Comparison of ENCODE assay signal across 7 cellular contexts in the genomic region with DNA sequence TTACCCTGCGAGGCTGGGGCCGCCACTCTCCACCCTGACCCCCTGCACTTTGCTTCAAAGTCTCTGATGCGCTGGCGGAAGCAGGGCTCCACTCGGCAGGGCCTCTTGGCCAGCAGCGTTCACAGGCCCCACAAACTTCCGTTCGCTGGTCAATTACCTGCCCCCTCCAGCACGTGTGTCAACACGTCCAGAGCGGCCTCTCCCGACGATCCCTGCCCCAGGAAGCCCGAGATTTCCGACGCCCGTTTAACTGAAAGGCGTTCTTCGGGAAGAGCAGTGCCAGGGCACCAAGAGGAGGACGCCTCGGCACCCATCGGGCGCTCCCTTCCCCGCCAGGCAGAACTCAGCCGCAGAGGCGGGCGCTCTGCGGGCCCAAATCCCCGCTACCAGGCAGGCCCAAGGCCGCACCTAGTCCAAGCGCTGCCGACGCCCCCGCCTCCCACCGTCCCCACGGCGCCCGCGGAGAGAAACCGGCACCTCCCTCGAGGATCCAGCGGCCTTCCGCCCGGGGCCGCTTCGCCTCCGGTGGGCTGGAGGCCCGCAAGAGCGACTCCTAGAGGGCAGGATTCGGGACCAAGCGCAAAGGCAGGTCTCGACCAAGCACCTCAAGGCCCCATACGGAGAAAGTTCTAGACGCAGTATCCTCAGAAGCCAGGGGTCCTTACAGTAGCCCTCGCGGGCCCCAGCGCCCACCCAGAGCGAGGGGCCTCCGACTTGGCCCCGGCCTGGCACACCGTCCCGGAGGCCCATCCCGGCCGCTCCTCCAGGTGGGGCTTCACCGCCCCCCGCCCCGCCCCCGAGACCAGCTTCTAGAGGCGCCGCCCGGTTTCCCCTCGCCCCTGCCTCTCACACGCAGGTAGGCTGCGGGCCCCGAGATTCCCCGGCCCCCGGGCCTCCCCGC. TPM values are rescaled to one million over a fixed set of nuclear protein-coding genes. Genes with fewer than 3 reads are reported as not detected.
A peak's percentile ranks its signal among the peaks of the same experiment; 100 is the strongest.
DNase-seq lines count a peak whose midpoint lies in the region; ATAC-seq, FAIRE-seq and TF ChIP-seq lines count a peak whose summit lies in the region.

No MANE protein-coding gene starts in this region.

- FAIRE-seq in GM12891 (lab: Jason Lieb, UNC) = peak; percentile 79

- peak overlapping the region; percentile 70 for H3K27ac ChIP-seq in HCT116 (ENCODE audit: low read depth, low read length)
- H3K27ac ChIP-seq in WERI-Rb-1 = peak overlapping the region; percentile 89
- peak overlapping the region; percentile 26 for H3K27ac ChIP-seq in ectodermal cell (ENCODE audit: insufficient read depth, low read depth, low read length, poor library complexity, severe bottlenecking)
- H3K27ac ChIP-seq in subcutaneous abdominal adipose tissue (ENCODE audit: low read depth, low read length) = peak overlapping the region; percentile 88

- peaks cover 39 to 45% of the 10 kb centered on the region in 2 experiments for H3K4me1 ChIP-seq in HCT116 (ENCODE audit: control insufficient read depth in 1 of 2, insufficient read depth in 2 of 2, low read length in 2 of 2)
- H3K4me1 ChIP-seq in ectodermal cell (ENCODE audit: control insufficient read depth, insufficient read depth, low read length) = peaks cover 9% of the 10 kb centered on the region
- H3K4me1 ChIP-seq in mononuclear cell (ENCODE audit: insufficient read depth, low read length) = peaks cover 49% of the 10 kb centered on the region
- H3K4me1 ChIP-seq in subcutaneous abdominal adipose tissue (ENCODE audit: control insufficient read depth in 5 of 5, insufficient read depth in 5 of 5, low read length in 5 of 5) = peaks cover 16 to 57% (median 49%) of the 10 kb centered on the region in 5 donors

- CTCF ChIA-PET in HCT116 (lab: Charles Lee) = no interaction called here

- TF ChIP-seq CTCF in HCT116 (IDR thresholded peaks at IDR 0.05 in 2 of 3, conservative IDR thresholded peaks at IDR 0.05 in 1 of 3; ENCODE audit: borderline replicate concordance in 1 of 3, insufficient read depth in 1 of 3, low read depth in 2 of 3, low read length in 2 of 3) (peak in 2 of 3 experiments; percentile 45 to 51; a peak in 4 of 6 replicates), WERI-Rb-1 (IDR thresholded peaks at IDR 0.05; ENCODE audit: low read depth, low read length) (peak; percentile 80)

- H3K79me2 ChIP-seq in HCT116 (ENCODE audit: insufficient read depth, low read length) = peaks cover 45% of the 10 kb centered on the region

- RAD21 ChIA-PET in HCT116 (lab: Charles Lee; ENCODE audit: low non-redundant PET in 1 of 2, low total read pairs in 2 of 2, uncharacterized antibody in 2 of 2, unreplicated experiment in 2 of 2) = no interaction called here

- peak; percentile 60 for ATAC-seq in HCT116

- TF ChIP-seq POLR2A in GM12891 (IDR thresholded peaks at IDR 0.05; ENCODE audit: low read depth, low read length) (no peak), HCT116 (IDR thresholded peaks at IDR 0.05; ENCODE audit: borderline replicate concordance, extremely low read depth, insufficient read depth, insufficient read length) (no peak)

- H3K36me3 ChIP-seq in HCT116 (ENCODE audit: control insufficient read depth in 1 of 2, insufficient read depth in 2 of 2, low read length in 2 of 2) (peaks cover 17 to 18% of the 10 kb centered on the region in 2 experiments; a peak in 3 of 4 replicates), WERI-Rb-1 (peaks cover 41% of the 10 kb centered on the region), ectodermal cell (ENCODE audit: control insufficient read depth, insufficient read depth, low read length) (no peaks in the 10 kb centered on the region), subcutaneous abdominal adipose tissue (ENCODE audit: control insufficient read depth in 5 of 5, insufficient read depth in 5 of 5, low read length in 5 of 5) (peaks cover 0 to 23% (median 20%) of the 10 kb centered on the region in 5 donors)

- POLR2A ChIA-PET in HCT116 (lab: Charles Lee) = no interaction called here

- H3K4me2 ChIP-seq in HCT116 (ENCODE audit: low read length) = peak overlapping the region; percentile 84

- no peak overlapping the region for H2AFZ ChIP-seq in HCT116 (ENCODE audit: low read depth, low read length, poor library complexity, severe bottlenecking)

- no peaks in the 10 kb centered on the region for H3K9me2 ChIP-seq in HCT116 (ENCODE audit: insufficient read depth)

- peak overlapping the region; percentile 64 to 70 for H3K4me3 ChIP-seq in HCT116 (replicated peaks in 1 of 2; ENCODE audit: low read depth in 1 of 2, low read length in 2 of 2)
- peak overlapping the region; percentile 78 for H3K4me3 ChIP-seq in WERI-Rb-1 (ENCODE audit: low read depth, low read length)
- peak overlapping the region; percentile 65 for H3K4me3 ChIP-seq in ectodermal cell (ENCODE audit: insufficient read depth, low read depth, low read length)
- H3K4me3 ChIP-seq in mononuclear cell (ENCODE audit: low read length) = peak overlapping the region; percentile 59
- peak overlapping the region; percentile 65 to 71 (median 70) for H3K4me3 ChIP-seq in subcutaneous abdominal adipose tissue (ENCODE audit: low read depth in 1 of 5, low read length in 5 of 5)

- 0 to 1% methylated on average over 78 of the region's 78 CpGs for WGBS in ectodermal cell, 2 experiments

- no peaks in the 10 kb centered on the region for H3K27me3 ChIP-seq in HCT116 (ENCODE audit: insufficient read depth, low read length)
- H3K27me3 ChIP-seq in WERI-Rb-1 (ENCODE audit: insufficient read depth, low read depth, severe bottlenecking) = peaks cover 7% of the 10 kb centered on the region
- H3K27me3 ChIP-seq in ectodermal cell (ENCODE audit: control insufficient read depth, insufficient read depth, low read length, poor library complexity, severe bottlenecking) = no peaks in the 10 kb centered on the region
- no peaks in the 10 kb centered on the region for H3K27me3 ChIP-seq in mononuclear cell (ENCODE audit: insufficient read depth, low read length)
- H3K27me3 ChIP-seq in subcutaneous abdominal adipose tissue (ENCODE audit: control insufficient read depth in 5 of 5, insufficient read depth in 4 of 5, low read length in 5 of 5) = peaks cover 0 to 23% (median 2%) of the 10 kb centered on the region in 5 donors

- H3K9me3 ChIP-seq in HCT116 (ENCODE audit: control insufficient read depth in 1 of 2, insufficient read depth in 1 of 2, low read depth in 1 of 2, low read length in 2 of 2) (no peaks in the 10 kb centered on the region), WERI-Rb-1 (ENCODE audit: severe bottlenecking) (no peaks in the 10 kb centered on the region), ectodermal cell (ENCODE audit: control insufficient read depth, low read length) (no peaks in the 10 kb centered on the region), mononuclear cell (ENCODE audit: low read depth, low read length) (no peaks in the 10 kb centered on the region), subcutaneous abdominal adipose tissue (ENCODE audit: control insufficient read depth in 5 of 5, low read length in 5 of 5) (peaks cover 0 to 3% (median 0%) of the 10 kb centered on the region in 5 donors)

- H3K9ac ChIP-seq in HCT116 (ENCODE audit: low read length) = peak overlapping the region; percentile 74
- peak overlapping the region; percentile 65 to 86 (median 80) for H3K9ac ChIP-seq in subcutaneous abdominal adipose tissue (ENCODE audit: low read length in 5 of 5)

- peak; percentile 54 for DNase-seq in GM12891 (ENCODE audit: insufficient read length, low spot score)
- no peak for DNase-seq in HCT116 (ENCODE audit: low read depth, low spot score)
- peak; percentile 71 for DNase-seq in M059J (ENCODE audit: low read depth)
- peak; percentile 76 for DNase-seq in WERI-Rb-1

- H4K20me1 ChIP-seq in HCT116 (ENCODE audit: insufficient read depth) = no peaks in the 10 kb centered on the region

- TF ChIP-seq RAD21 in HCT116 (IDR thresholded peaks at IDR 0.05; ENCODE audit: low read depth) = no peak

- intact Hi-C loops in HCT116 (cut with micrococcal nuclease) = no loop called here

- BruUV-seq in HCT116 (replicated peaks; lab: Mats Ljungman, UMichigan) = no TSS peak

TF ChIP-seq in GM12891, 5 proteins besides CTCF, POLR2A, EP300 and RAD21:
- TF ChIP-seq TAF1 (IDR thresholded peaks at IDR 0.05; ENCODE audit: low read depth, low read length) = no peak

RNA-seq across cellular contexts. Expression of gene BCAP31, which starts 0.6 kb away (rescaled TPM):
- polyA plus RNA-seq in GM12891 (2012; ENCODE audit: low read depth, missing spikeins) = 105 TPM
- 185 TPM for total RNA-seq in HCT116 (2021; ENCODE audit: unreplicated experiment)
- polyA plus RNA-seq in HCT116 (2012) = 212 and 229 TPM in 2 replicates
- 384 and 401 TPM in 2 replicates for total RNA-seq in M059J (2014; rRNA removed; shearing (Covaris generic))
- 109 TPM for polyA plus RNA-seq in ectodermal cell (2013, experiment 1 of 4)
- 108 TPM for polyA plus RNA-seq in ectodermal cell (2013, experiment 2 of 4)
- 76.1 TPM for polyA plus RNA-seq in ectodermal cell (2013, experiment 3 of 4)
- polyA plus RNA-seq in ectodermal cell (2013, experiment 4 of 4) = 84.9 TPM
- 60.6 TPM for total RNA-seq in mononuclear cell

RNA-seq across cellular contexts. Expression of gene ABCD1, which starts 1.1 kb away (rescaled TPM):
- 2.1 TPM for polyA plus RNA-seq in GM12891 (2012; ENCODE audit: low read depth, missing spikeins)
- total RNA-seq in HCT116 (2021; ENCODE audit: unreplicated experiment) (7.1 TPM), mononuclear cell (8.8 TPM)
- polyA plus RNA-seq in HCT116 (2012) = 7.8 and 9.9 TPM in 2 replicates
- 27.4 and 42.9 TPM in 2 replicates for total RNA-seq in M059J (2014; rRNA removed; shearing (Covaris generic))
- polyA plus RNA-seq in ectodermal cell (2013, experiment 1 of 4) = 4.5 TPM
- 5.3 TPM for polyA plus RNA-seq in ectodermal cell (2013, experiment 2 of 4)
- 4.3 TPM for polyA plus RNA-seq in ectodermal cell (2013, experiment 3 of 4)
- polyA plus RNA-seq in ectodermal cell (2013, experiment 4 of 4) = 4.9 TPM

RNA-seq across cellular contexts. Expression of gene SLC6A8, which starts 35.9 kb away (rescaled TPM):
- polyA plus RNA-seq in GM12891 (2012; ENCODE audit: low read depth, missing spikeins) = 3.0 TPM
- total RNA-seq in HCT116 (2021; ENCODE audit: unreplicated experiment) (101 TPM), mononuclear cell (0.94 TPM)
- polyA plus RNA-seq in HCT116 (2012) = 73.3 and 82.9 TPM in 2 replicates
- 13.6 and 24.5 TPM in 2 replicates for total RNA-seq in M059J (2014; rRNA removed; shearing (Covaris generic))
- polyA plus RNA-seq in ectodermal cell (2013, experiment 1 of 4) = 272 TPM
- polyA plus RNA-seq in ectodermal cell (2013, experiment 2 of 4) = 365 TPM
- 246 TPM for polyA plus RNA-seq in ectodermal cell (2013, experiment 3 of 4)
- polyA plus RNA-seq in ectodermal cell (2013, experiment 4 of 4) = 294 TPM

RNA-seq across cellular contexts. Expression of gene PLXNB3, which starts 40.4 kb away (rescaled TPM):
- 0.03 TPM for polyA plus RNA-seq in GM12891 (2012; ENCODE audit: low read depth, missing spikeins)
- total RNA-seq in HCT116 (2021; ENCODE audit: unreplicated experiment) = 4.8 TPM
- 6.6 and 8.6 TPM in 2 replicates for polyA plus RNA-seq in HCT116 (2012)
- total RNA-seq in M059J (2014; rRNA removed; shearing (Covaris generic)) = 1.2 and 2.2 TPM in 2 replicates
- 2.6 TPM for polyA plus RNA-seq in ectodermal cell (2013, experiment 1 of 4)
- polyA plus RNA-seq in ectodermal cell (2013, experiment 2 of 4) = 1.4 TPM
- polyA plus RNA-seq in ectodermal cell (2013, experiment 3 of 4) = 1.2 TPM
- polyA plus RNA-seq in ectodermal cell (2013, experiment 4 of 4) = 2.2 TPM
- total RNA-seq in mononuclear cell = 0.21 TPM

RNA-seq across cellular contexts. Expression of gene PNCK, which starts 50.0 kb away (rescaled TPM):
- 2.8 TPM for polyA plus RNA-seq in GM12891 (2012; ENCODE audit: low read depth, missing spikeins)
- 0.84 TPM for total RNA-seq in HCT116 (2021; ENCODE audit: unreplicated experiment)
- 0.26 and 0.64 TPM in 2 replicates for polyA plus RNA-seq in HCT116 (2012)
- total RNA-seq in M059J (2014; rRNA removed; shearing (Covaris generic)) = not detected in 2 replicates
- polyA plus RNA-seq in ectodermal cell (2013, experiment 1 of 4) = 33.7 TPM
- polyA plus RNA-seq in ectodermal cell (2013, experiment 2 of 4) = 45.3 TPM
- 36.2 TPM for polyA plus RNA-seq in ectodermal cell (2013, experiment 3 of 4)
- 39.7 TPM for polyA plus RNA-seq in ectodermal cell (2013, experiment 4 of 4)
- 0.52 TPM for total RNA-seq in mononuclear cell

Comparison
In these comparisons a context has a peak if more than half of its experiments do, and no peak if none do; other contexts are left out.
1. H3K27ac ChIP-seq: peak in every context shown above with its lines; median percentile 89 in WERI-Rb-1; 88 in subcutaneous abdominal adipose tissue; 70 in HCT116; 26 in ectodermal cell.